Comparison of ENCODE assay signal across 20 cellular contexts in the genomic region with DNA sequence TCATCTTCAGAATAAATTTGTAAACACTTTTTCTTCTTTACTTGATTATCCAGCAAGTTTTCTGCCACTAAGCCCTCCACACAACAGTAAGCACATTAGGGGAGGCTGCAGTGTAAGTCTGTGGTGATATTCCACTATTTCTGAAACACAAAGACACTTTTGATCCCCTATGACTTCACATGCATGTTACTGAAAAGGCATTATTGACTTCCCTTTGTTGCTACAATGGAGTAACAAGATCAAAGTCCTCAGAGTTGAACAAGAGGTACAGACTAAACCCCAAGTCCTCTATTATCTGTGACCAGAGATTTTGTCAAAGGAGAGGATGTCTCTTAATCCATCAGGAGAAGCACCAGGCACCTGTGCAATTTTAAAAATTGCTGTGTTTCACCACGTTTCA.
"Had no signal": no experiment of that assay in that cellular context is flagged by ENCODE, and none has a peak within 500 bp of the region (broad histone marks: within the 10 kb centered on the region; RNA-seq: fewer than 3 reads in every experiment).

No MANE protein-coding gene starts in this region.

- H3K4me1 Mint-ChIP-seq: stimulated activated naive CD8-positive, alpha-beta T cell treated with anti-CD3 and anti-CD28 coated beads, Interleukin-15, amount 100 ng/mL, for 72 hours had no signal

- H3K36me3 ChIP-seq: gastrocnemius medialis, left lung, spleen, suprapubic skin, transverse colon, upper lobe of right lung, uterus had no signal

- H3K27me3 Mint-ChIP-seq: stimulated activated naive CD8-positive, alpha-beta T cell treated with anti-CD3 and anti-CD28 coated beads, Interleukin-15, amount 100 ng/mL, for 72 hours had no signal

- DNase-seq: dorsolateral prefrontal cortex; effector CD4-positive, alpha-beta T cell; gastrocnemius medialis; head of caudate nucleus; left cardiac atrium; left lung; natural killer cell; nucleus accumbens; posterior cingulate gyrus; psoas muscle; right cardiac atrium; spleen; stimulated activated CD4-positive, alpha-beta T cell treated with anti-CD3 and anti-CD28 coated beads, Interleukin-4, amount 100 ng/mL, for 4 hours; stimulated activated naive CD4-positive, alpha-beta T cell; stimulated activated naive CD8-positive, alpha-beta T cell treated with anti-CD3 and anti-CD28 coated beads, Interleukin-15, amount 100 ng/mL, for 72 hours; transverse colon; upper lobe of right lung; uterus had no signal

- H3K9me3 ChIP-seq: gastrocnemius medialis, psoas muscle, spleen, suprapubic skin, transverse colon, upper lobe of right lung, uterus had no signal

- H3K27ac ChIP-seq: dorsolateral prefrontal cortex, gastrocnemius medialis, left lung, psoas muscle, skin epidermis, spleen, suprapubic skin, transverse colon, upper lobe of right lung, uterus had no signal

- ATAC-seq: gastrocnemius medialis; left cardiac atrium; left lung; natural killer cell; psoas muscle; right cardiac atrium; stimulated activated naive CD8-positive, alpha-beta T cell treated with anti-CD3 and anti-CD28 coated beads, Interleukin-15, amount 100 ng/mL, for 72 hours; upper lobe of right lung had no signal

- H3K4me3 Mint-ChIP-seq: natural killer cell; stimulated activated naive CD8-positive, alpha-beta T cell treated with anti-CD3 and anti-CD28 coated beads, Interleukin-15, amount 100 ng/mL, for 72 hours had no signal

- H3K27ac Mint-ChIP-seq: natural killer cell; stimulated activated naive CD8-positive, alpha-beta T cell treated with anti-CD3 and anti-CD28 coated beads, Interleukin-15, amount 100 ng/mL, for 72 hours had no signal

- H3K27me3 ChIP-seq: dorsolateral prefrontal cortex, gastrocnemius medialis, left lung, spleen, suprapubic skin, transverse colon, upper lobe of right lung, uterus had no signal

- H3K4me3 ChIP-seq: dorsolateral prefrontal cortex, gastrocnemius medialis, left lung, psoas muscle, skin epidermis, spleen, suprapubic skin, transverse colon, upper lobe of right lung, uterus had no signal

- H3K9me3 Mint-ChIP-seq: natural killer cell had no signal

- H3K4me1 ChIP-seq: gastrocnemius medialis, left lung, psoas muscle, spleen, suprapubic skin, transverse colon, upper lobe of right lung, uterus had no signal
